8 cellular contexts compared by ENCODE assay signal in genomic region chr11:65279713-65280459, GRCh38. TPM values are rescaled to one million over a fixed set of nuclear protein-coding genes. Genes with fewer than 3 reads are reported as not detected.
DNase-seq lines count a peak whose midpoint lies in the region; ATAC-seq and TF ChIP-seq lines count a peak whose summit lies in the region.

No MANE protein-coding gene starts in this region.

- ATAC-seq in thoracic aorta (ENCODE audit: insufficient number of reproducible peaks, low FRiP score, low read depth) (no peak), HG03139 (IDR thresholded peaks at IDR 0.05; ENCODE audit: unreplicated experiment) (no peak), HG02588 (IDR thresholded peaks at IDR 0.05; ENCODE audit: unreplicated experiment) (no peak)

- peak; percentile 97 for DNase-seq in A172 (ENCODE audit: low spot score)
- peak; percentile 98 for DNase-seq in amniotic epithelial cell (ENCODE audit: low read depth)
- DNase-seq in lung microvascular endothelial cell (ENCODE audit: low read depth in 2 of 2): peak; percentile 31 to 95
- peak; percentile 56 for DNase-seq in thoracic aorta (ENCODE audit: low spot score)
- DNase-seq in NCI-H446 treated with DMSO at 0.1 percent for 48 hours (lab: John Stamatoyannopoulos, UW): no peak

- TF ChIP-seq CTCF in thoracic aorta (IDR thresholded peaks at IDR 0.05): no peak

- H3K27me3 ChIP-seq in HUES48 (ENCODE audit: control insufficient read depth, insufficient read depth, low read length) (no peaks in the 10 kb centered on the region), thoracic aorta (replicated peaks; ENCODE audit: insufficient read depth) (no peaks in the 10 kb centered on the region)

- peaks cover 94% of the 10 kb centered on the region for H3K36me3 ChIP-seq in HUES48 (ENCODE audit: control insufficient read depth, insufficient read depth, low read length)
- peaks cover 14% of the 10 kb centered on the region for H3K36me3 ChIP-seq in thoracic aorta

- H3K9ac ChIP-seq in HUES48 (ENCODE audit: low read depth, low read length): no peak overlapping the region

- no peaks in the 10 kb centered on the region for H3K9me3 ChIP-seq in HUES48 (ENCODE audit: control insufficient read depth, insufficient read depth, low read length)
- H3K9me3 ChIP-seq in thoracic aorta: no peaks in the 10 kb centered on the region

- H3K4me1 ChIP-seq in HUES48 (ENCODE audit: control insufficient read depth, insufficient read depth, low read length) (0 out of 2 replicates have a peak, but pooled peaks cover 3% of the 10 kb centered on the region), thoracic aorta (ENCODE audit: control insufficient read depth in 1 of 2, low read depth in 2 of 2) (peaks cover 3 to 27% of the 10 kb centered on the region in 2 donors)

- H3K27ac ChIP-seq in HUES48 (ENCODE audit: low read depth, low read length) (peak overlapping the region; percentile 56), thoracic aorta (peak overlapping the region; percentile 33 to 60)

- no peak overlapping the region for H3K4me3 ChIP-seq in HUES48 (ENCODE audit: low read depth, low read length)
- no peak overlapping the region for H3K4me3 ChIP-seq in thoracic aorta

RNA-seq across cellular contexts. Expression of gene POLA2, which starts 18.1 kb away (rescaled TPM):
- 14.2 and 18.1 TPM in 2 replicates for total RNA-seq in A172 (2014; rRNA removed; shearing (Covaris generic))
- 1.8 and 3.5 TPM in 2 replicates for total RNA-seq in lung microvascular endothelial cell
- 10 to 100 TPM in 1 of 2 donors, 1 to 10 TPM in 1; 5.6 to 13.5 TPM for total RNA-seq in thoracic aorta

RNA-seq across cellular contexts. Expression of gene CDC42EP2, which starts 34.8 kb away (rescaled TPM):
- 1.7 and 5.3 TPM in 2 replicates for total RNA-seq in A172 (2014; rRNA removed; shearing (Covaris generic))
- total RNA-seq in lung microvascular endothelial cell (5.4 and 10.1 TPM in 2 replicates), thoracic aorta (10 to 100 TPM in 1 of 2 donors, 1 to 10 TPM in 1; 8.5 to 18.7 TPM)

RNA-seq across cellular contexts. Expression of gene DPF2, which starts 53.8 kb away (rescaled TPM):
- 37.9 and 57.0 TPM in 2 replicates for total RNA-seq in A172 (2014; rRNA removed; shearing (Covaris generic))
- total RNA-seq in lung microvascular endothelial cell (17.9 and 18.3 TPM in 2 replicates), thoracic aorta (10 to 100 TPM; 33.3 to 49.4 TPM)
